In genomic region chr18:8800445-8800844, GRCh38 we compare ENCODE assay signal across 12 cellular contexts.
DNase-seq lines count a peak whose midpoint lies in the region; ATAC-seq and TF ChIP-seq lines count a peak whose summit lies in the region.
"Had no signal": no experiment of that assay in that cellular context is flagged by ENCODE, and none has a peak within 500 bp of the region (broad histone marks: within the 10 kb centered on the region; RNA-seq: fewer than 3 reads in every experiment).

No MANE protein-coding gene starts in this region.

- POLR2A ChIA-PET in WTC11 (lab: Charles Lee), result interaction anchor here (0.7 kb wide), 1 partner anchor 21 kb away, joined by 13 read pairs; no protein-coding TSS in a partner anchor

- H3K36me3 Mint-ChIP-seq in WTC11, result peaks cover 37% of the 10 kb centered on the region
- H3K36me3 Mint-ChIP-seq: natural killer cell treated with Interleukin-12 subunit alpha and Interleukin-12 subunit beta and Interleukin-15 and Interleukin-18, amount 100 ng/mL, for 72 hours; stimulated activated effector memory CD8-positive, alpha-beta T cell treated with anti-CD3 and anti-CD28 coated beads, Interleukin-12 subunit alpha, Interleukin-12 subunit beta, amount 100 ng/mL, for 72 hours had no signal

- H3K9me3 Mint-ChIP-seq in WTC11, result no peaks in the 10 kb centered on the region
- H3K9me3 Mint-ChIP-seq: activated B cell treated with CpG ODN at 0.5 μM for 24 hours; central memory CD8-positive, alpha-beta T cell; natural killer cell treated with Interleukin-12 subunit alpha and Interleukin-12 subunit beta and Interleukin-15 and Interleukin-18, amount 100 ng/mL, for 72 hours; stimulated activated effector memory CD8-positive, alpha-beta T cell treated with anti-CD3 and anti-CD28 coated beads, Interleukin-12 subunit alpha, Interleukin-12 subunit beta, amount 100 ng/mL, for 72 hours had no signal

- H3K27ac Mint-ChIP-seq in WTC11, result peak overlapping the region; percentile 97
- H3K27ac Mint-ChIP-seq: activated B cell treated with CpG ODN at 0.5 μM for 24 hours; natural killer cell treated with Interleukin-12 subunit alpha and Interleukin-12 subunit beta and Interleukin-15 and Interleukin-18, amount 100 ng/mL, for 72 hours; stimulated activated effector memory CD8-positive, alpha-beta T cell treated with anti-CD3 and anti-CD28 coated beads, Interleukin-12 subunit alpha, Interleukin-12 subunit beta, amount 100 ng/mL, for 72 hours had no signal

- peak overlapping the region; percentile 25 to 64 (median 47) for H3K9ac ChIP-seq in skeletal muscle tissue (ENCODE audit: low read depth in 1 of 3, low read length in 3 of 3)

- H3K4me3 Mint-ChIP-seq in WTC11, result no peak overlapping the region; the same call in 1 of the 2 replicates
- H3K4me3 Mint-ChIP-seq: activated B cell treated with CpG ODN at 0.5 μM for 24 hours; central memory CD8-positive, alpha-beta T cell; natural killer cell treated with Interleukin-12 subunit alpha and Interleukin-12 subunit beta and Interleukin-15 and Interleukin-18, amount 100 ng/mL, for 72 hours; stimulated activated effector memory CD8-positive, alpha-beta T cell treated with anti-CD3 and anti-CD28 coated beads, Interleukin-12 subunit alpha, Interleukin-12 subunit beta, amount 100 ng/mL, for 72 hours had no signal

- ATAC-seq in WTC11, result peak; percentile 71
- ATAC-seq: stimulated activated effector memory CD8-positive, alpha-beta T cell treated with anti-CD3 and anti-CD28 coated beads, Interleukin-12 subunit alpha, Interleukin-12 subunit beta, amount 100 ng/mL, for 72 hours had no signal

- H3K9me3 ChIP-seq in skeletal muscle tissue (ENCODE audit: control insufficient read depth in 3 of 3, low read length in 3 of 3), result no peaks in the 10 kb centered on the region

- no peaks in the 10 kb centered on the region for H3K27me3 Mint-ChIP-seq in WTC11 (ENCODE audit: low read depth)

- H3K4me1 ChIP-seq in skeletal muscle tissue (ENCODE audit: control insufficient read depth in 3 of 3, insufficient read depth in 3 of 3, low read length in 3 of 3), result peaks cover 14 to 23% (median 15%) of the 10 kb centered on the region in 3 donors

- H3K36me3 ChIP-seq in H7 (replicated peaks; ENCODE audit: control insufficient read depth, insufficient read depth, low read length) (peaks cover 6% of the 10 kb centered on the region), skeletal muscle tissue (ENCODE audit: control insufficient read depth in 3 of 3, insufficient read depth in 3 of 3, low read length in 3 of 3) (peaks cover 0 to 4% (median 2%) of the 10 kb centered on the region in 3 donors)

- DNase-seq in H7 (peak; percentile 64), WTC11 (ENCODE audit: low spot score) (no peak), glomerular visceral epithelial cell (ENCODE audit: extremely low spot score) (peak; percentile 98), DMS114 treated with DMSO at 0.1 percent for 48 hours (lab: John Stamatoyannopoulos, UW; ENCODE audit: unreplicated experiment) (no peak), SHP77 treated with DMSO at 0.1 percent for 48 hours (lab: John Stamatoyannopoulos, UW) (no peak), germinal center (ENCODE audit: low spot score) (no peak)
- DNase-seq in activated naive CD4-positive, alpha-beta T cell treated with anti-CD3 and anti-CD28 coated beads, Interleukin-2, amount 50 U/mL, for 16 hours, result no peak
- DNase-seq: activated B cell treated with CpG ODN at 0.5 μM for 24 hours had no signal

- no peak for TF ChIP-seq CTCF in WTC11 (IDR thresholded peaks at IDR 0.05)

- H3K27ac ChIP-seq in skeletal muscle tissue (ENCODE audit: low read depth, low read length), result peak overlapping the region; percentile 19

- H3K4me3 ChIP-seq in H7 (ENCODE audit: insufficient read depth, low read depth, low read length) (no peak overlapping the region), skeletal muscle tissue (ENCODE audit: low read length in 3 of 3) (peak overlapping the region; percentile 42 to 65 (median 51))

- CTCF ChIA-PET in WTC11 (lab: Charles Lee), result interaction anchor here (0.6 to 1.4 kb wide), 7 partner anchors 34 to 400 kb away, joined by 3 to 6 read pairs (median 3); no protein-coding TSS in a partner anchor

- H3K4me1 Mint-ChIP-seq in WTC11, result peaks cover 64% of the 10 kb centered on the region
- H3K4me1 Mint-ChIP-seq: activated B cell treated with CpG ODN at 0.5 μM for 24 hours; central memory CD8-positive, alpha-beta T cell; stimulated activated effector memory CD8-positive, alpha-beta T cell treated with anti-CD3 and anti-CD28 coated beads, Interleukin-12 subunit alpha, Interleukin-12 subunit beta, amount 100 ng/mL, for 72 hours had no signal

- H3K27me3 ChIP-seq in H7 (ENCODE audit: control insufficient read depth, insufficient read depth, low read length) (no peaks in the 10 kb centered on the region), skeletal muscle tissue (ENCODE audit: control insufficient read depth in 3 of 3, insufficient read depth in 3 of 3, low read length in 3 of 3) (no peaks in the 10 kb centered on the region)

TF ChIP-seq in WTC11, 78 proteins besides CTCF, POLR2A, EP300 and RAD21:
- TF ChIP-seq, protein P1, sequence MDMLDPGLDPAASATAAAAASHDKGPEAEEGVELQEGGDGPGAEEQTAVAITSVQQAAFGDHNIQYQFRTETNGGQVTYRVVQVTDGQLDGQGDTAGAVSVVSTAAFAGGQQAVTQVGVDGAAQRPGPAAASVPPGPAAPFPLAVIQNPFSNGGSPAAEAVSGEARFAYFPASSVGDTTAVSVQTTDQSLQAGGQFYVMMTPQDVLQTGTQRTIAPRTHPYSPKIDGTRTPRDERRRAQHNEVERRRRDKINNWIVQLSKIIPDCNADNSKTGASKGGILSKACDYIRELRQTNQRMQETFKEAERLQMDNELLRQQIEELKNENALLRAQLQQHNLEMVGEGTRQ (CRISPR knock-in tag; IDR thresholded peaks at IDR 0.05), result no peak
- TF ChIP-seq, protein P2, sequence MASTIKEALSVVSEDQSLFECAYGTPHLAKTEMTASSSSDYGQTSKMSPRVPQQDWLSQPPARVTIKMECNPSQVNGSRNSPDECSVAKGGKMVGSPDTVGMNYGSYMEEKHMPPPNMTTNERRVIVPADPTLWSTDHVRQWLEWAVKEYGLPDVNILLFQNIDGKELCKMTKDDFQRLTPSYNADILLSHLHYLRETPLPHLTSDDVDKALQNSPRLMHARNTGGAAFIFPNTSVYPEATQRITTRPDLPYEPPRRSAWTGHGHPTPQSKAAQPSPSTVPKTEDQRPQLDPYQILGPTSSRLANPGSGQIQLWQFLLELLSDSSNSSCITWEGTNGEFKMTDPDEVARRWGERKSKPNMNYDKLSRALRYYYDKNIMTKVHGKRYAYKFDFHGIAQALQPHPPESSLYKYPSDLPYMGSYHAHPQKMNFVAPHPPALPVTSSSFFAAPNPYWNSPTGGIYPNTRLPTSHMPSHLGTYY (CRISPR knock-in tag; IDR thresholded peaks at IDR 0.05), result no peak
- no peak for TF ChIP-seq ELF4 (CRISPR knock-in tag; IDR thresholded peaks at IDR 0.05; ENCODE audit: low read depth)
- TF ChIP-seq ETV6 (CRISPR knock-in tag; IDR thresholded peaks at IDR 0.05), result no peak
- TF ChIP-seq TEAD1 (CRISPR knock-in tag; IDR thresholded peaks at IDR 0.05), result no peak
- no peak for TF ChIP-seq MYBL2 (CRISPR knock-in tag; IDR thresholded peaks at IDR 0.05)
- TF ChIP-seq ZNF671 (CRISPR knock-in tag; IDR thresholded peaks at IDR 0.05), result no peak
- TF ChIP-seq, protein P3, sequence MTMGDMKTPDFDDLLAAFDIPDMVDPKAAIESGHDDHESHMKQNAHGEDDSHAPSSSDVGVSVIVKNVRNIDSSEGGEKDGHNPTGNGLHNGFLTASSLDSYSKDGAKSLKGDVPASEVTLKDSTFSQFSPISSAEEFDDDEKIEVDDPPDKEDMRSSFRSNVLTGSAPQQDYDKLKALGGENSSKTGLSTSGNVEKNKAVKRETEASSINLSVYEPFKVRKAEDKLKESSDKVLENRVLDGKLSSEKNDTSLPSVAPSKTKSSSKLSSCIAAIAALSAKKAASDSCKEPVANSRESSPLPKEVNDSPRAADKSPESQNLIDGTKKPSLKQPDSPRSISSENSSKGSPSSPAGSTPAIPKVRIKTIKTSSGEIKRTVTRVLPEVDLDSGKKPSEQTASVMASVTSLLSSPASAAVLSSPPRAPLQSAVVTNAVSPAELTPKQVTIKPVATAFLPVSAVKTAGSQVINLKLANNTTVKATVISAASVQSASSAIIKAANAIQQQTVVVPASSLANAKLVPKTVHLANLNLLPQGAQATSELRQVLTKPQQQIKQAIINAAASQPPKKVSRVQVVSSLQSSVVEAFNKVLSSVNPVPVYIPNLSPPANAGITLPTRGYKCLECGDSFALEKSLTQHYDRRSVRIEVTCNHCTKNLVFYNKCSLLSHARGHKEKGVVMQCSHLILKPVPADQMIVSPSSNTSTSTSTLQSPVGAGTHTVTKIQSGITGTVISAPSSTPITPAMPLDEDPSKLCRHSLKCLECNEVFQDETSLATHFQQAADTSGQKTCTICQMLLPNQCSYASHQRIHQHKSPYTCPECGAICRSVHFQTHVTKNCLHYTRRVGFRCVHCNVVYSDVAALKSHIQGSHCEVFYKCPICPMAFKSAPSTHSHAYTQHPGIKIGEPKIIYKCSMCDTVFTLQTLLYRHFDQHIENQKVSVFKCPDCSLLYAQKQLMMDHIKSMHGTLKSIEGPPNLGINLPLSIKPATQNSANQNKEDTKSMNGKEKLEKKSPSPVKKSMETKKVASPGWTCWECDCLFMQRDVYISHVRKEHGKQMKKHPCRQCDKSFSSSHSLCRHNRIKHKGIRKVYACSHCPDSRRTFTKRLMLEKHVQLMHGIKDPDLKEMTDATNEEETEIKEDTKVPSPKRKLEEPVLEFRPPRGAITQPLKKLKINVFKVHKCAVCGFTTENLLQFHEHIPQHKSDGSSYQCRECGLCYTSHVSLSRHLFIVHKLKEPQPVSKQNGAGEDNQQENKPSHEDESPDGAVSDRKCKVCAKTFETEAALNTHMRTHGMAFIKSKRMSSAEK (CRISPR knock-in tag; IDR thresholded peaks at IDR 0.05; ENCODE audit: borderline replicate concordance), result no peak
- TF ChIP-seq GTF2I (CRISPR knock-in tag; conservative IDR thresholded peaks at IDR 0.05), result no peak
TF ChIP-seq in WTC11: peak in this region for 0.

Comparison
In these comparisons a context has a peak if more than half of its experiments do, and no peak if none do; other contexts are left out.
1. DNase-seq: peak in H7 (single experiment) and glomerular visceral epithelial cell (single experiment); none in WTC11 (single experiment), activated naive CD4-positive, alpha-beta T cell treated with anti-CD3 and anti-CD28 coated beads, Interleukin-2, amount 50 U/mL, for 16 hours (single experiment), DMS114 treated with DMSO at 0.1 percent for 48 hours (single experiment), SHP77 treated with DMSO at 0.1 percent for 48 hours (single experiment) and germinal center (single experiment).